9 cellular contexts compared by ENCODE assay signal in the genomic region with DNA sequence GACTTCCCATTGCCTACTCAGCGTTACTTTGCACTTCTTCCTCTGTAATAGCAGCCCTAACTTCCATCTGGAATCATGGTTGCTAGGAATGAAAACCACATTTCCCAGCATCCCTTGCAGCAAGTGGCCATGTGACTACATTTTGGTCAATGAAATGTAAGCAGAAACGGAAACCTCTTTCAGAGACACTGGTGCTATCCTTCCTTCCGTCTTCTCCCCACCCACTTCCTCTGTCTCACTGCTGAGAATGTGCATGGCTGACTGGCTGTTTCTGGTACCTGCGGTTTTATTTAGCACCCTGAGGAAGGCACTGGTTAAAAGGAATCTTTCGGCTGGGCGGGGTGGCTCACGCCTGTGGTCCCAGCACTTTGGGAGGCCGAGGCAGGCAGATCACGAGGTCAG.
DNase-seq lines count a peak whose midpoint lies in the region; ATAC-seq, FAIRE-seq and TF ChIP-seq lines count a peak whose summit lies in the region.
"Had no signal": no experiment of that assay in that cellular context is flagged by ENCODE, and none has a peak within 500 bp of the region (broad histone marks: within the 10 kb centered on the region; RNA-seq: fewer than 3 reads in every experiment).

No MANE protein-coding gene starts in this region.

- DNase-seq in GM12892 (ENCODE audit: insufficient read length) (peak; percentile 34), SKM-1 (lab: John Stamatoyannopoulos, UW; ENCODE audit: unreplicated experiment) (peak; percentile 13), hippocampal formation (lab: John Stamatoyannopoulos, UW) (no peak), kidney (no peak)
- DNase-seq in activated effector memory CD4-positive, alpha-beta T cell treated with anti-CD3 and anti-CD28 coated beads, Interleukin-2, amount 50 U/mL, for 16 hours: peak; percentile 88
- DNase-seq in naive thymus-derived CD4-positive, alpha-beta T cell: peak; percentile 27 to 89 (median 85)

- H3K4me1 ChIP-seq in naive thymus-derived CD4-positive, alpha-beta T cell (ENCODE audit: control insufficient read depth in 2 of 2, insufficient read depth in 2 of 2, low read length in 2 of 2): peaks cover 47 to 57% of the 10 kb centered on the region in 2 donors
- peaks cover 0 to 6% of the 10 kb centered on the region in 2 donors for H3K4me1 ChIP-seq in kidney (ENCODE audit: control insufficient read depth in 1 of 2, insufficient read depth in 1 of 2, low read depth in 1 of 2, low read length in 2 of 2)

- peak overlapping the region; percentile 49 for H3K27ac ChIP-seq in naive thymus-derived CD4-positive, alpha-beta T cell (ENCODE audit: low read depth, low read length)
- no peak overlapping the region for H3K27ac ChIP-seq in kidney (ENCODE audit: low read depth in 2 of 2, low read length in 2 of 2)

- peaks cover 0 to 4% (median 0%) of the 10 kb centered on the region in 11 donors for H3K9me3 Mint-ChIP-seq in naive thymus-derived CD4-positive, alpha-beta T cell

- H3K4me3 Mint-ChIP-seq in naive thymus-derived CD4-positive, alpha-beta T cell: peak overlapping the region; percentile 43 to 81 (median 72)

- peak overlapping the region; percentile 82 to 97 (median 92) for H3K27ac Mint-ChIP-seq in naive thymus-derived CD4-positive, alpha-beta T cell

- no peak for TF ChIP-seq CTCF in kidney (IDR thresholded peaks at IDR 0.05; ENCODE audit: borderline replicate concordance, extremely low read depth, insufficient read depth)

- H3K9ac ChIP-seq in kidney (ENCODE audit: low read length in 2 of 2): no peak overlapping the region

- peaks cover 0 to 35% (median 23%) of the 10 kb centered on the region in 3 experiments for H3K36me3 ChIP-seq in naive thymus-derived CD4-positive, alpha-beta T cell (ENCODE audit: control insufficient read depth in 2 of 3, insufficient read depth in 3 of 3, low read length in 3 of 3)
- no peaks in the 10 kb centered on the region for H3K36me3 ChIP-seq in kidney (ENCODE audit: control insufficient read depth in 1 of 2, insufficient read depth in 2 of 2, low read length in 2 of 2)

- no peak for TF ChIP-seq POLR2A in GM12892 (IDR thresholded peaks at IDR 0.05; ENCODE audit: low read depth, low read length)

- H3K4me3 ChIP-seq in naive thymus-derived CD4-positive, alpha-beta T cell (ENCODE audit: low read length): no peak overlapping the region
- no peak overlapping the region for H3K4me3 ChIP-seq in kidney (ENCODE audit: low read length in 2 of 2)

- H3K27me3 Mint-ChIP-seq in naive thymus-derived CD4-positive, alpha-beta T cell: no peaks in the 10 kb centered on the region

- POLR2A ChIA-PET in naive thymus-derived CD4-positive, alpha-beta T cell (lab: Charles Lee): interaction anchor here (0.6 to 1.5 kb wide), 4 partner anchors 10 to 61 kb away, joined by 3 to 5 read pairs (median 4); no protein-coding TSS in a partner anchor

- peak; percentile 90 for FAIRE-seq in GM12892 (lab: Jason Lieb, UNC)
- no peak for FAIRE-seq in kidney (lab: Jason Lieb, UNC)
- FAIRE-seq: keratinocyte had no signal

- H3K36me3 Mint-ChIP-seq in naive thymus-derived CD4-positive, alpha-beta T cell: peaks cover 5 to 39% (median 33%) of the 10 kb centered on the region in 5 donors

- CTCF ChIA-PET in naive thymus-derived CD4-positive, alpha-beta T cell (lab: Charles Lee): interaction anchor here (0.7 to 1.0 kb wide), 2 partner anchors 10 to 13 kb away, joined by 4 to 6 read pairs; no protein-coding TSS in a partner anchor

- no peaks in the 10 kb centered on the region for H3K9me3 ChIP-seq in naive thymus-derived CD4-positive, alpha-beta T cell (ENCODE audit: control insufficient read depth in 2 of 3, low read length in 3 of 3)
- H3K9me3 ChIP-seq in kidney (ENCODE audit: control insufficient read depth in 1 of 2, low read length in 2 of 2): no peaks in the 10 kb centered on the region

- peaks cover 46 to 86% (median 74%) of the 10 kb centered on the region in 7 donors for H3K4me1 Mint-ChIP-seq in naive thymus-derived CD4-positive, alpha-beta T cell

- no peaks in the 10 kb centered on the region for H3K27me3 ChIP-seq in naive thymus-derived CD4-positive, alpha-beta T cell (ENCODE audit: control insufficient read depth in 2 of 2, insufficient read depth in 2 of 2, low read length in 2 of 2)

- intact Hi-C loops in naive thymus-derived CD4-positive, alpha-beta T cell (cut with micrococcal nuclease): loop anchor here (1.0 to 5.0 kb wide), 11 partner anchors 10 to 1976 kb away; a partner anchor contains a TSS
- intact Hi-C loops in kidney (cut with DNase I): no loop called here

- ATAC-seq in HG03108 (IDR thresholded peaks at IDR 0.05; ENCODE audit: unreplicated experiment): peak; percentile 51
- peak; percentile 95 for ATAC-seq in naive thymus-derived CD4-positive, alpha-beta T cell
- ATAC-seq in GM21367 (IDR thresholded peaks at IDR 0.05; ENCODE audit: unreplicated experiment): no peak

Comparison
In these comparisons a context has a peak if more than half of its experiments do, and no peak if none do; other contexts are left out.
1. DNase-seq: peak in GM12892 (single experiment), SKM-1 (single experiment), activated effector memory CD4-positive, alpha-beta T cell treated with anti-CD3 and anti-CD28 coated beads, Interleukin-2, amount 50 U/mL, for 16 hours (single experiment) and naive thymus-derived CD4-positive, alpha-beta T cell (9 of 9); none in hippocampal formation (0 of 2) and kidney (single experiment).